ENCODE assay signal across 8 cellular contexts in genomic region chr22:31083923-31084810, GRCh38. TPM values are rescaled to one million over a fixed set of nuclear protein-coding genes. Genes with fewer than 3 reads are reported as not detected.
A peak's percentile ranks its signal among the peaks of the same experiment; 100 is the strongest.
DNase-seq lines count a peak whose midpoint lies in the region; ATAC-seq, FAIRE-seq and TF ChIP-seq lines count a peak whose summit lies in the region.

No MANE protein-coding gene starts in this region.

- peak overlapping the region; percentile 81 for H3K9ac ChIP-seq in SK-N-MC (ENCODE audit: insufficient read length)

- H3K4me3 Mint-ChIP-seq in activated CD4-positive, alpha-beta T cell treated with anti-CD3 and anti-CD28 coated beads, Interleukin-2, amount 10 ng/mL, durations not matched to agents 24 days and 14 days, result peak overlapping the region; percentile 91

- DNase-seq in activated CD4-positive, alpha-beta T cell treated with anti-CD3 and anti-CD28 coated beads, Interleukin-2, amount 10 ng/mL, durations not matched to agents 24 days and 14 days, result no peak
- DNase-seq in activated CD4-positive, alpha-beta T cell treated with anti-CD3 and anti-CD28 coated beads, Interleukin-2, amount 50 U/mL, for 4 hours, result no peak
- DNase-seq in SK-N-MC (ENCODE audit: low read depth, low spot score) (no peak), pancreas (peak in 4 of 6 donors; percentile 26 to 56 (median 34)), NK-92 (lab: John Stamatoyannopoulos, UW; ENCODE audit: unreplicated experiment) (no peak), GM10248 (ENCODE audit: extremely low spot score) (no peak)

- intact Hi-C loops in activated CD4-positive, alpha-beta T cell treated with anti-CD3 and anti-CD28 coated beads, Interleukin-2, amount 10 ng/mL, durations not matched to agents 24 days and 14 days (cut with micrococcal nuclease), result loop anchor here (1.0 to 10.0 kb wide), 7 partner anchors 23 to 668 kb away; partner anchors contain the start of genes DEPDC5, PATZ1, PIK3IP1 and PRR14L
- intact Hi-C loops in pancreas (cut with DNase I), result no loop called here

- ATAC-seq in pancreas (no peak), GM21786 (IDR thresholded peaks at IDR 0.05; ENCODE audit: unreplicated experiment) (no peak)

- H3K27me3 ChIP-seq in esophagus (ENCODE audit: control insufficient read depth in 1 of 2, insufficient read depth in 2 of 2, low read length in 2 of 2) (no peaks in the 10 kb centered on the region), pancreas (no peaks in the 10 kb centered on the region)

- no peaks in the 10 kb centered on the region for H3K9me3 Mint-ChIP-seq in activated CD4-positive, alpha-beta T cell treated with anti-CD3 and anti-CD28 coated beads, Interleukin-2, amount 10 ng/mL, durations not matched to agents 24 days and 14 days

- FAIRE-seq in pancreas (lab: Jason Lieb, UNC), result no peak

- H3K36me3 ChIP-seq in SK-N-MC (ENCODE audit: insufficient read depth, low read length), result no peaks in the 10 kb centered on the region
- H3K36me3 ChIP-seq in esophagus (ENCODE audit: control insufficient read depth in 2 of 2, insufficient read depth in 2 of 2, low read length in 1 of 2), result peaks cover 0 to 15% of the 10 kb centered on the region in 2 donors
- H3K36me3 ChIP-seq in pancreas, result peaks cover 0 to 15% (median 9%) of the 10 kb centered on the region in 3 donors

- H3K27ac ChIP-seq in SK-N-MC, result peak overlapping the region; percentile 45; the same call in 1 of the 2 replicates
- H3K27ac ChIP-seq in esophagus (ENCODE audit: low read depth in 2 of 2, low read length in 1 of 2), result peak overlapping the region; percentile 94 to 96
- peak overlapping the region; percentile 84 to 94 (median 88) for H3K27ac ChIP-seq in pancreas

- H3K27me3 Mint-ChIP-seq in activated CD4-positive, alpha-beta T cell treated with anti-CD3 and anti-CD28 coated beads, Interleukin-2, amount 10 ng/mL, durations not matched to agents 24 days and 14 days, result no peaks in the 10 kb centered on the region

- TF ChIP-seq CTCF in pancreas (IDR thresholded peaks at IDR 0.05) (no peak), GM10248 (IDR thresholded peaks at IDR 0.05; ENCODE audit: control extremely low read depth, extremely low read depth, low read depth, missing control alignments) (no peak)

- H3K36me3 Mint-ChIP-seq in activated CD4-positive, alpha-beta T cell treated with anti-CD3 and anti-CD28 coated beads, Interleukin-2, amount 10 ng/mL, durations not matched to agents 24 days and 14 days (ENCODE audit: low read depth), result peaks cover 2% of the 10 kb centered on the region

- POLR2A ChIA-PET in GM10248 (lab: Yijun Ruan, JAX), result no interaction called here

- 14 to 20% methylated on average over 18 of the region's 18 CpGs for WGBS in esophagus, 2 donors
- 17 to 21% methylated on average over 18 of the region's 18 CpGs for WGBS in pancreas, 2 donors

- H3K4me3 ChIP-seq in SK-N-MC (peak overlapping the region; percentile 88), esophagus (ENCODE audit: low read depth in 1 of 2, low read length in 2 of 2) (peak overlapping the region; percentile 57 to 69), pancreas (peak overlapping the region; percentile 18 to 60 (median 44))

- H3K9me3 ChIP-seq in SK-N-MC (ENCODE audit: low read depth, low read length) (no peaks in the 10 kb centered on the region), esophagus (ENCODE audit: control insufficient read depth in 2 of 2, insufficient read depth in 1 of 2, low read depth in 1 of 2, low read length in 1 of 2) (no peaks in the 10 kb centered on the region), pancreas (no peaks in the 10 kb centered on the region)

- CTCF ChIA-PET in GM10248 (lab: Yijun Ruan, JAX), result interaction anchor here (0.6 to 4.0 kb wide), 35 partner anchors 8 to 521 kb away, joined by 3 to 25 read pairs (median 5); partner anchors contain the start of genes MORC2 and SELENOM

- H3K27ac Mint-ChIP-seq in activated CD4-positive, alpha-beta T cell treated with anti-CD3 and anti-CD28 coated beads, Interleukin-2, amount 10 ng/mL, durations not matched to agents 24 days and 14 days, result peak overlapping the region; percentile 90

- peaks cover 11 to 31% of the 10 kb centered on the region in 2 donors for H3K4me1 ChIP-seq in esophagus (ENCODE audit: control insufficient read depth in 2 of 2, insufficient read depth in 2 of 2, low read length in 1 of 2)
- peaks cover 17 to 38% (median 37%) of the 10 kb centered on the region in 3 donors for H3K4me1 ChIP-seq in pancreas

- H3K4me1 Mint-ChIP-seq in activated CD4-positive, alpha-beta T cell treated with anti-CD3 and anti-CD28 coated beads, Interleukin-2, amount 10 ng/mL, durations not matched to agents 24 days and 14 days, result peaks cover 36% of the 10 kb centered on the region

RNA-seq across cellular contexts. Expression of gene SMTN, which starts 3.0 kb away (rescaled TPM):
- total RNA-seq in activated CD4-positive, alpha-beta T cell treated with anti-CD3 and anti-CD28 coated beads, Interleukin-2, amount 10 ng/mL, durations not matched to agents 24 days and 14 days, result 13.9 and 17.9 TPM in 2 replicates
- 100 to 1,000 TPM; 100 to 103 TPM for polyA plus RNA-seq in esophagus
- total RNA-seq in pancreas, result 10 to 100 TPM; 25.5 to 51.2 (median 37.7) TPM
- polyA plus RNA-seq in pancreas, result 10 to 100 TPM; 68.1 to 77.4 TPM

RNA-seq across cellular contexts. Expression of gene SELENOM, which starts 23.2 kb away (rescaled TPM):
- 7.4 and 8.2 TPM in 2 replicates for total RNA-seq in activated CD4-positive, alpha-beta T cell treated with anti-CD3 and anti-CD28 coated beads, Interleukin-2, amount 10 ng/mL, durations not matched to agents 24 days and 14 days
- polyA plus RNA-seq in esophagus (100 to 1,000 TPM in 1 of 2 donors, 10 to 100 TPM in 1; 41.1 to 127 TPM), pancreas (100 to 1,000 TPM; 118 TPM)
- total RNA-seq in pancreas, result 10 to 100 TPM; 46.1 to 62.4 (median 54.4) TPM

RNA-seq across cellular contexts. Expression of gene INPP5J, which starts 38.6 kb away (rescaled TPM):
- 0.07 and 0.26 TPM in 2 replicates for total RNA-seq in activated CD4-positive, alpha-beta T cell treated with anti-CD3 and anti-CD28 coated beads, Interleukin-2, amount 10 ng/mL, durations not matched to agents 24 days and 14 days
- polyA plus RNA-seq in esophagus (1 to 10 TPM; 1.6 to 3.3 TPM), pancreas (10 to 100 TPM; 23.0 to 25.0 TPM)
- 10 to 100 TPM in 2 of 6 donors, 1 to 10 TPM in 4; 4.5 to 12.7 (median 8.2) TPM for total RNA-seq in pancreas

RNA-seq across cellular contexts. Expression of gene PLA2G3, which starts 56.1 kb away (rescaled TPM):
- not detected in 2 replicates for total RNA-seq in activated CD4-positive, alpha-beta T cell treated with anti-CD3 and anti-CD28 coated beads, Interleukin-2, amount 10 ng/mL, durations not matched to agents 24 days and 14 days
- polyA plus RNA-seq in esophagus, result 10 to 100 TPM in 1 of 2 donors, 1 to 10 TPM in 1; 5.3 to 13.1 TPM
- not detected for total RNA-seq in pancreas
- polyA plus RNA-seq in pancreas, result under 1 TPM in 1 of 2 donors, not detected in 1; 0.02 TPM

Comparison
In these comparisons a context has a peak if more than half of its experiments do, and no peak if none do; other contexts are left out.
1. DNase-seq: peak in pancreas (4 of 6); none in activated CD4-positive, alpha-beta T cell treated with anti-CD3 and anti-CD28 coated beads, Interleukin-2, amount 10 ng/mL, durations not matched to agents 24 days and 14 days (single experiment), activated CD4-positive, alpha-beta T cell treated with anti-CD3 and anti-CD28 coated beads, Interleukin-2, amount 50 U/mL, for 4 hours (0 of 2), SK-N-MC (single experiment), NK-92 (single experiment) and GM10248 (single experiment).
2. H3K27ac ChIP-seq: peak in every context shown above with its lines; median percentile 95 in esophagus; 88 in pancreas; 45 in SK-N-MC.
3. Peak in every context shown above with its lines, with median percentiles within 50 percentile points of each other: H3K4me3 ChIP-seq.